ENCODE assay signal across 13 cellular contexts in the genomic region with DNA sequence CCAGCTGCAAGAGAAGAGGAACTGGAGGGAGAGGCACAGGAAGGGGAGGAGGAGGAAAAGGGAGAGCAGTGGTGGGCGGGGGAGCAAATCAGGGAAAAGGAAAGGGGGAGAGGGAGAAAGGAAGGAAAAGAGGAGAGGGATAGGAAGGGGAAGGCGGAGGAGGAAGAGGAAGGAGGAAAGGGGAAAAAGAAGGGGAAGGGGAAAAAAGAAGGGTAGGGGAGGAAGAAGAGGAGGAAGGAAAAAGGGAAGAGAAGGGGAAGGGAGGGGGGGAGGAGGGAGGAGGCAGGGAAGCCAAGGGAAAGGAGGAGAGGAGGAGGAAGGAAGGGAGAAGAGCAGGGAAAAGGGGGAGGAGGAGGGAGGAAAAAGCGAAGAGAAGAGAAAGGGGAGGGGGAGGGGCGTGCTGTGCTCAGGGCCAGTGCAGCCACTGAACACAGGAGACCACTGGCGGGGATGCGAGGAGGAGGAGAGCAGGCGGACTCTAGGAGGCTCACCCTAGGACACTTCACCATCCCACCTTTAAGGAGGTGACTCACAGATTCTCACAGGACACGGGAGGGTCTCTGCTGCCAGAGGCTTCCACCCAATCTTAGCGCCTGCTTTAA. TPM values are rescaled to one million over a fixed set of nuclear protein-coding genes. Genes with fewer than 3 reads are reported as not detected.
"Had no signal": no experiment of that assay in that cellular context is flagged by ENCODE, and none has a peak within 500 bp of the region (broad histone marks: within the 10 kb centered on the region; RNA-seq: fewer than 3 reads in every experiment).

No MANE protein-coding gene starts in this region.

- H2AFZ ChIP-seq: hepatocyte had no signal

- H3K27ac ChIP-seq: ascending aorta, hepatocyte, ovary, thyroid gland had no signal

- DNase-seq: activated CD4-positive, CD25-positive, alpha-beta regulatory T cell treated with anti-CD3 and anti-CD28 coated beads, Interleukin-2, amount 50 U/mL, for 72 hours; activated naive CD4-positive, alpha-beta T cell treated with anti-CD3 and anti-CD28 coated beads for 36 hours; activated naive CD8-positive, alpha-beta T cell treated with anti-CD3 and anti-CD28 coated beads, Interleukin-2, amount 50 U/mL, for 24 hours; naive B cell; ovary; thyroid gland had no signal

- H3K4me2 ChIP-seq: hepatocyte had no signal

- H3K27me3 ChIP-seq: ascending aorta, ovary, thyroid gland had no signal

- H3K4me3 ChIP-seq: ascending aorta, hepatocyte, ovary, thyroid gland had no signal

- H3K4me3 Mint-ChIP-seq: activated naive CD4-positive, alpha-beta T cell treated with anti-CD3 and anti-CD28 coated beads for 36 hours; activated naive CD8-positive, alpha-beta T cell treated with anti-CD3 and anti-CD28 coated beads, Interleukin-2, amount 50 U/mL, for 24 hours; stimulated activated effector memory CD8-positive, alpha-beta T cell treated with anti-CD3 and anti-CD28 coated beads, Interleukin-12 subunit alpha, Interleukin-12 subunit beta, amount 100 ng/mL, for 72 hours had no signal

- H3K36me3 ChIP-seq: ascending aorta, ovary, thyroid gland had no signal

- H3K36me3 Mint-ChIP-seq: naive B cell; stimulated activated effector memory CD8-positive, alpha-beta T cell treated with anti-CD3 and anti-CD28 coated beads, Interleukin-12 subunit alpha, Interleukin-12 subunit beta, amount 100 ng/mL, for 72 hours had no signal

- H3K9me3 Mint-ChIP-seq: stimulated activated effector memory CD8-positive, alpha-beta T cell treated with anti-CD3 and anti-CD28 coated beads, Interleukin-12 subunit alpha, Interleukin-12 subunit beta, amount 100 ng/mL, for 72 hours had no signal

- H3K4me1 ChIP-seq: ascending aorta, thyroid gland had no signal

- FAIRE-seq: bronchial epithelial cell, keratinocyte had no signal

- H3K4me1 Mint-ChIP-seq: activated naive CD8-positive, alpha-beta T cell treated with anti-CD3 and anti-CD28 coated beads, Interleukin-2, amount 50 U/mL, for 24 hours; naive B cell; stimulated activated effector memory CD8-positive, alpha-beta T cell treated with anti-CD3 and anti-CD28 coated beads, Interleukin-12 subunit alpha, Interleukin-12 subunit beta, amount 100 ng/mL, for 72 hours had no signal

- ATAC-seq: activated naive CD8-positive, alpha-beta T cell treated with anti-CD3 and anti-CD28 coated beads, Interleukin-2, amount 50 U/mL, for 24 hours; esophagus mucosa; left lobe of liver had no signal

- H3K27ac Mint-ChIP-seq: activated naive CD4-positive, alpha-beta T cell treated with anti-CD3 and anti-CD28 coated beads for 36 hours; activated naive CD8-positive, alpha-beta T cell treated with anti-CD3 and anti-CD28 coated beads, Interleukin-2, amount 50 U/mL, for 24 hours; stimulated activated effector memory CD8-positive, alpha-beta T cell treated with anti-CD3 and anti-CD28 coated beads, Interleukin-12 subunit alpha, Interleukin-12 subunit beta, amount 100 ng/mL, for 72 hours had no signal

- H3K79me2 ChIP-seq: hepatocyte had no signal

- H3K9me3 ChIP-seq: ascending aorta, ovary, thyroid gland had no signal

RNA-seq across cellular contexts. Expression of a gene that starts 33.1 kb away (rescaled TPM):
- total RNA-seq: activated naive CD4-positive, alpha-beta T cell treated with anti-CD3 and anti-CD28 coated beads for 36 hours; ascending aorta had no signal
